Comparison of ENCODE assay signal across 4 cellular contexts in genomic region chr14:67525389-67525788, GRCh38.
TF ChIP-seq lines count a peak whose summit lies in the region.

No MANE protein-coding gene starts in this region.

TF ChIP-seq in HepG2, 621 proteins besides CTCF, POLR2A, EP300 and RAD21 (continues in another document):
- TF ChIP-seq TMF1 (CRISPR knock-in tag; IDR thresholded peaks at IDR 0.05; ENCODE audit: low read depth) (no peak), ZNF710 (CRISPR knock-in tag; IDR thresholded peaks at IDR 0.05; ENCODE audit: borderline replicate concordance) (no peak), NAIF1 (CRISPR knock-in tag; IDR thresholded peaks at IDR 0.05; ENCODE audit: borderline replicate concordance) (no peak), SALL1 (CRISPR knock-in tag; IDR thresholded peaks at IDR 0.05) (no peak), ZSCAN29 (CRISPR knock-in tag; conservative IDR thresholded peaks at IDR 0.05) (no peak), ZFP37 (CRISPR knock-in tag; IDR thresholded peaks at IDR 0.05; ENCODE audit: borderline replicate concordance) (no peak), MAFF (IDR thresholded peaks at IDR 0.05; ENCODE audit: low read depth, low read length) (peak; percentile 56)
- TF ChIP-seq, protein P1, sequence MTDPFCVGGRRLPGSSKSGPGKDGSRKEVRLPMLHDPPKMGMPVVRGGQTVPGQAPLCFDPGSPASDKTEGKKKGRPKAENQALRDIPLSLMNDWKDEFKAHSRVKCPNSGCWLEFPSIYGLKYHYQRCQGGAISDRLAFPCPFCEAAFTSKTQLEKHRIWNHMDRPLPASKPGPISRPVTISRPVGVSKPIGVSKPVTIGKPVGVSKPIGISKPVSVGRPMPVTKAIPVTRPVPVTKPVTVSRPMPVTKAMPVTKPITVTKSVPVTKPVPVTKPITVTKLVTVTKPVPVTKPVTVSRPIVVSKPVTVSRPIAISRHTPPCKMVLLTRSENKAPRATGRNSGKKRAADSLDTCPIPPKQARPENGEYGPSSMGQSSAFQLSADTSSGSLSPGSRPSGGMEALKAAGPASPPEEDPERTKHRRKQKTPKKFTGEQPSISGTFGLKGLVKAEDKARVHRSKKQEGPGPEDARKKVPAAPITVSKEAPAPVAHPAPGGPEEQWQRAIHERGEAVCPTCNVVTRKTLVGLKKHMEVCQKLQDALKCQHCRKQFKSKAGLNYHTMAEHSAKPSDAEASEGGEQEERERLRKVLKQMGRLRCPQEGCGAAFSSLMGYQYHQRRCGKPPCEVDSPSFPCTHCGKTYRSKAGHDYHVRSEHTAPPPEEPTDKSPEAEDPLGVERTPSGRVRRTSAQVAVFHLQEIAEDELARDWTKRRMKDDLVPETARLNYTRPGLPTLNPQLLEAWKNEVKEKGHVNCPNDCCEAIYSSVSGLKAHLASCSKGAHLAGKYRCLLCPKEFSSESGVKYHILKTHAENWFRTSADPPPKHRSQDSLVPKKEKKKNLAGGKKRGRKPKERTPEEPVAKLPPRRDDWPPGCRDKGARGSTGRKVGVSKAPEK (CRISPR knock-in tag; IDR thresholded peaks at IDR 0.05; ENCODE audit: borderline replicate concordance), result no peak

TF ChIP-seq in A549, 52 proteins besides CTCF, POLR2A, EP300 and RAD21:
- TF ChIP-seq RNF2 (IDR thresholded peaks at IDR 0.05; ENCODE audit: borderline replicate concordance, low read depth) (no peak), MAFK (IDR thresholded peaks at IDR 0.05; ENCODE audit: partially characterized antibody) (peak; percentile 66), MYC (IDR thresholded peaks at IDR 0.05; ENCODE audit: borderline replicate concordance, low read length) (no peak), POLR2AphosphoS2 (conservative IDR thresholded peaks at IDR 0.05; ENCODE audit: low read length) (no peak), GATA3 (IDR thresholded peaks at IDR 0.05; ENCODE audit: borderline replicate concordance) (no peak), CHD2 (IDR thresholded peaks at IDR 0.05; ENCODE audit: low read length, partially characterized antibody) (no peak)
TF ChIP-seq in A549: peak in this region for 1.

TF ChIP-seq in IMR-90, 13 proteins besides CTCF, POLR2A, EP300 and RAD21:
- TF ChIP-seq ELK1 (IDR thresholded peaks at IDR 0.05; ENCODE audit: borderline replicate concordance, low read depth, low read length) (no peak), MAFK (IDR thresholded peaks at IDR 0.05; ENCODE audit: low read depth, low read length) (peak; percentile 83)

TF ChIP-seq in K562, 482 proteins besides CTCF, POLR2A, EP300 and RAD21:
- no peak for TF ChIP-seq RBFOX2 (IDR thresholded peaks at IDR 0.05; ENCODE audit: low read depth, low read length)
- TF ChIP-seq SRSF9 (IDR thresholded peaks at IDR 0.05; ENCODE audit: borderline replicate concordance, low read depth, low read length), result no peak
- no peak for TF ChIP-seq TBL1XR1 (IDR thresholded peaks at IDR 0.05; ENCODE audit: low read length in 2 of 2)
- TF ChIP-seq ELF2 (CRISPR knock-in tag; IDR thresholded peaks at IDR 0.05), result no peak
- TF ChIP-seq RBM34 (IDR thresholded peaks at IDR 0.05; ENCODE audit: borderline replicate concordance, insufficient read depth, low read length), result no peak
- peak; percentile 32; the same call in 1 of the 2 replicates for TF ChIP-seq ZNF316 (IDR thresholded peaks at IDR 0.05)
